Comparison of ENCODE assay signal across 8 cellular contexts in the genomic region with DNA sequence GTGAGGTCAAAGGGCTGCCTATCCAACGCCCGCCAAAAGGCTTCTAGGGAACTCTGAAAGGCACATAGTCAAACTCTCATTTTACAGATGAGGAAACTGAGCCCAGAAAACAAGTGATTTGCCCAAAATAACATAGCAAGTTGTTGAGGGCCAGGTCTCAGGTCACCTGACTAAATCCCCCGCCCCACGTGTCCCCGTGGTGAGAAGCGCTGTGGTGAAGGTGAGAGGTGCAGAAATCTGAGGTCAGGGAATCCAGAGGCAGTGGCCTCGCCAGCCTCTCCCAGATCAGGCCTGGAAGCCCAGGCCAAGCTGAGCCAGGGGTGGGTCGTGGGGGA. TPM values are rescaled to one million over a fixed set of nuclear protein-coding genes. Genes with fewer than 3 reads are reported as not detected.
DNase-seq lines count a peak whose midpoint lies in the region; ATAC-seq and TF ChIP-seq lines count a peak whose summit lies in the region.

No MANE protein-coding gene starts in this region.

- H3K27me3 ChIP-seq in A673 (replicated peaks; ENCODE audit: insufficient read depth, low read depth, low read length, poor library complexity): no peaks in the 10 kb centered on the region
- no peaks in the 10 kb centered on the region for H3K27me3 ChIP-seq in MG63
- no peaks in the 10 kb centered on the region for H3K27me3 ChIP-seq in naive thymus-derived CD4-positive, alpha-beta T cell (ENCODE audit: control insufficient read depth in 2 of 2, insufficient read depth in 2 of 2, low read length in 2 of 2)

- CTCF ChIA-PET in A673 (lab: Charles Lee): interaction anchor here (0.6 kb wide), 1 partner anchor 1423 kb away, joined by 5 read pairs; no protein-coding TSS in a partner anchor
- CTCF ChIA-PET in naive thymus-derived CD4-positive, alpha-beta T cell (lab: Charles Lee): no interaction called here

- peaks cover 56 to 69% (median 61%) of the 10 kb centered on the region in 7 donors for H3K4me1 Mint-ChIP-seq in naive thymus-derived CD4-positive, alpha-beta T cell

- H3K9me3 Mint-ChIP-seq in naive thymus-derived CD4-positive, alpha-beta T cell: peaks cover 0 to under 1% (median 0%) of the 10 kb centered on the region in 11 donors

- no peak for TF ChIP-seq CTCF in A673 (conservative IDR thresholded peaks at IDR 0.05; ENCODE audit: low read depth, low read length)

- H3K4me3 Mint-ChIP-seq in naive thymus-derived CD4-positive, alpha-beta T cell: peak overlapping the region; percentile 14 to 98 (median 54)

- H3K27me3 Mint-ChIP-seq in naive thymus-derived CD4-positive, alpha-beta T cell: no peaks in the 10 kb centered on the region

- DNase-seq in A673 (ENCODE audit: low spot score) (no peak), MG63 (no peak), RKO (ENCODE audit: low spot score) (no peak), SK-N-DZ (ENCODE audit: low spot score) (no peak), AML-193 (lab: John Stamatoyannopoulos, UW) (no peak)
- DNase-seq in naive thymus-derived CD4-positive, alpha-beta T cell: no peak

- ATAC-seq in naive thymus-derived CD4-positive, alpha-beta T cell: no peak
- ATAC-seq in GM19351 (IDR thresholded peaks at IDR 0.05; ENCODE audit: unreplicated experiment): no peak

- no TSS peak for BruUV-seq in A673 (replicated peaks; lab: Mats Ljungman, UMichigan)

- no peaks in the 10 kb centered on the region for H3K9me3 ChIP-seq in A673 (ENCODE audit: low read depth, low read length, poor library complexity, severe bottlenecking)
- no peaks in the 10 kb centered on the region for H3K9me3 ChIP-seq in MG63
- H3K9me3 ChIP-seq in naive thymus-derived CD4-positive, alpha-beta T cell (ENCODE audit: control insufficient read depth in 2 of 3, low read length in 3 of 3): no peaks in the 10 kb centered on the region

- POLR2A ChIA-PET in A673 (lab: Charles Lee; ENCODE audit: low non-redundant PET): no interaction called here
- POLR2A ChIA-PET in naive thymus-derived CD4-positive, alpha-beta T cell (lab: Charles Lee): interaction anchor here (2.8 kb wide), 1 partner anchor 19 kb away, joined by 18 read pairs; the partner anchor contains the start of genes ISG20L2 and METTL25B

- peaks cover 4 to 31% (median 16%) of the 10 kb centered on the region in 5 donors for H3K36me3 Mint-ChIP-seq in naive thymus-derived CD4-positive, alpha-beta T cell

- peaks cover 39% of the 10 kb centered on the region for H3K4me1 ChIP-seq in A673 (ENCODE audit: insufficient read depth, low read length, poor library complexity, severe bottlenecking)
- peaks cover 41 to 49% of the 10 kb centered on the region in 2 donors for H3K4me1 ChIP-seq in naive thymus-derived CD4-positive, alpha-beta T cell (ENCODE audit: control insufficient read depth in 2 of 2, insufficient read depth in 2 of 2, low read length in 2 of 2)

- H3K36me3 ChIP-seq in A673 (ENCODE audit: insufficient read depth, low read length, poor library complexity, severe bottlenecking): peaks cover 40% of the 10 kb centered on the region
- peaks cover 91% of the 10 kb centered on the region for H3K36me3 ChIP-seq in MG63
- peaks cover 0 to 40% (median 5%) of the 10 kb centered on the region in 3 experiments for H3K36me3 ChIP-seq in naive thymus-derived CD4-positive, alpha-beta T cell (ENCODE audit: control insufficient read depth in 2 of 3, insufficient read depth in 3 of 3, low read length in 3 of 3)

- intact Hi-C loops in A673 (cut with micrococcal nuclease; ENCODE audit: unreplicated experiment): no loop called here
- intact Hi-C loops in naive thymus-derived CD4-positive, alpha-beta T cell (cut with micrococcal nuclease): loop anchor here in 1 of 2 donors (10.0 kb wide), 1 partner anchor 388 kb away; the partner anchor contains the start of gene ETV3

- H3K27ac ChIP-seq in A673 (ENCODE audit: low read depth, low read length, poor library complexity, severe bottlenecking) (peak overlapping the region; percentile 90), cingulate gyrus (ENCODE audit: low read depth, low read length) (peak overlapping the region; percentile 98)
- H3K27ac ChIP-seq in naive thymus-derived CD4-positive, alpha-beta T cell (ENCODE audit: low read depth, low read length): peak overlapping the region; percentile 75

- H3K4me3 ChIP-seq in A673 (ENCODE audit: low read depth, low read length, poor library complexity, severe bottlenecking): peak overlapping the region; percentile 92
- peak overlapping the region; percentile 89 for H3K4me3 ChIP-seq in MG63
- H3K4me3 ChIP-seq in naive thymus-derived CD4-positive, alpha-beta T cell (ENCODE audit: low read length): no peak overlapping the region

- peak overlapping the region; percentile 13 to 91 (median 79) for H3K27ac Mint-ChIP-seq in naive thymus-derived CD4-positive, alpha-beta T cell

RNA-seq across cellular contexts. Expression of gene HDGF, which starts 5.1 kb away (rescaled TPM):
- 477 and 536 TPM in 2 replicates for total RNA-seq in A673 (2021)
- total RNA-seq in MG63 (2014; rRNA removed; shearing (Covaris generic); ENCODE audit: low replicate concordance): 565 and 817 TPM in 2 replicates
- total RNA-seq in naive thymus-derived CD4-positive, alpha-beta T cell: 100 to 1,000 TPM in 1 of 5 experiments, 10 to 100 TPM in 4; 64.1 to 224 (median 91.2) TPM
- 10 to 100 TPM; 25.0 to 39.3 TPM for polyA plus RNA-seq in naive thymus-derived CD4-positive, alpha-beta T cell
- 375 and 505 TPM in 2 replicates for polyA plus RNA-seq in SK-N-DZ (2014; cell fraction: cytosol; rRNA removed)
- 394 and 426 TPM in 2 replicates for polyA plus RNA-seq in SK-N-DZ (2014; cell fraction: nucleus; rRNA removed)

RNA-seq across cellular contexts. Expression of gene MRPL24, which starts 5.5 kb away (rescaled TPM):
- 85.7 and 92.9 TPM in 2 replicates for total RNA-seq in A673 (2021)
- total RNA-seq in MG63 (2014; rRNA removed; shearing (Covaris generic); ENCODE audit: low replicate concordance): 189 and 246 TPM in 2 replicates
- total RNA-seq in naive thymus-derived CD4-positive, alpha-beta T cell: 10 to 100 TPM; 19.1 to 68.9 (median 47.2) TPM
- polyA plus RNA-seq in naive thymus-derived CD4-positive, alpha-beta T cell: 10 to 100 TPM; 86.3 to 98.0 TPM
- polyA plus RNA-seq in SK-N-DZ (2014; cell fraction: cytosol; rRNA removed): 98.9 and 109 TPM in 2 replicates
- 67.7 and 93.2 TPM in 2 replicates for polyA plus RNA-seq in SK-N-DZ (2014; cell fraction: nucleus; rRNA removed)

RNA-seq across cellular contexts. Expression of gene ISG20L2, which starts 17.8 kb away (rescaled TPM):
- total RNA-seq in A673 (2021): 45.7 and 46.5 TPM in 2 replicates
- 15.6 and 38.7 TPM in 2 replicates for total RNA-seq in MG63 (2014; rRNA removed; shearing (Covaris generic); ENCODE audit: low replicate concordance)
- total RNA-seq in naive thymus-derived CD4-positive, alpha-beta T cell: 10 to 100 TPM; 44.7 to 59.9 (median 53.9) TPM
- 10 to 100 TPM; 15.3 to 20.6 TPM for polyA plus RNA-seq in naive thymus-derived CD4-positive, alpha-beta T cell
- polyA plus RNA-seq in SK-N-DZ (2014; cell fraction: cytosol; rRNA removed): 40.3 and 50.7 TPM in 2 replicates
- polyA plus RNA-seq in SK-N-DZ (2014; cell fraction: nucleus; rRNA removed): 5.3 and 6.9 TPM in 2 replicates

RNA-seq across cellular contexts. Expression of gene METTL25B, which starts 18.1 kb away (rescaled TPM):
- 20.2 TPM in 2 replicates for total RNA-seq in A673 (2021)
- 10.0 and 20.8 TPM in 2 replicates for total RNA-seq in MG63 (2014; rRNA removed; shearing (Covaris generic); ENCODE audit: low replicate concordance)
- 10 to 100 TPM; 16.0 to 29.8 (median 29.1) TPM for total RNA-seq in naive thymus-derived CD4-positive, alpha-beta T cell
- 1 to 10 TPM; 4.4 to 5.1 TPM for polyA plus RNA-seq in naive thymus-derived CD4-positive, alpha-beta T cell
- 37.7 and 39.2 TPM in 2 replicates for polyA plus RNA-seq in SK-N-DZ (2014; cell fraction: cytosol; rRNA removed)
- 54.6 and 79.2 TPM in 2 replicates for polyA plus RNA-seq in SK-N-DZ (2014; cell fraction: nucleus; rRNA removed)

RNA-seq across cellular contexts. Expression of gene PRCC, which starts 21.0 kb away (rescaled TPM):
- 121 and 125 TPM in 2 replicates for total RNA-seq in A673 (2021)
- total RNA-seq in MG63 (2014; rRNA removed; shearing (Covaris generic); ENCODE audit: low replicate concordance): 56.9 and 65.6 TPM in 2 replicates
- total RNA-seq in naive thymus-derived CD4-positive, alpha-beta T cell: 10 to 100 TPM; 53.2 to 88.9 (median 61.7) TPM
- 10 to 100 TPM; 40.9 to 60.8 TPM for polyA plus RNA-seq in naive thymus-derived CD4-positive, alpha-beta T cell
- polyA plus RNA-seq in SK-N-DZ (2014; cell fraction: cytosol; rRNA removed): 50.6 and 54.6 TPM in 2 replicates
- polyA plus RNA-seq in SK-N-DZ (2014; cell fraction: nucleus; rRNA removed): 27.8 and 36.4 TPM in 2 replicates
